ENCODE assay signal across 15 cellular contexts in genomic region chr12:89339531-89339930, GRCh38. TPM values are rescaled to one million over a fixed set of nuclear protein-coding genes. Genes with fewer than 3 reads are reported as not detected.
A peak's percentile ranks its signal among the peaks of the same experiment; 100 is the strongest.
DNase-seq lines count a peak whose midpoint lies in the region; ATAC-seq and TF ChIP-seq lines count a peak whose summit lies in the region.
"Had no signal": no experiment of that assay in that cellular context is flagged by ENCODE, and none has a peak within 500 bp of the region (broad histone marks: within the 10 kb centered on the region; RNA-seq: fewer than 3 reads in every experiment).

No MANE protein-coding gene starts in this region.

- DNase-seq in left ventricle myocardium superior = no peak
- no peak for DNase-seq in cardiac septum (ENCODE audit: low spot score)
- no peak for DNase-seq in activated T-helper 2 cell treated with anti-CD3 and anti-CD28 coated beads, Interferon-gamma antibody, Interleukin-2, Interleukin-4, amounts not matched to agents 10 μg/mL and 5 μg/mL and 100 μg/mL, durations not matched to agents 14 hours and 24 hours and 36 hours (ENCODE audit: low spot score)
- DNase-seq in upper lobe of left lung = no peak
- no peak for DNase-seq in GM20000 (ENCODE audit: low spot score)
- DNase-seq in foreskin fibroblast = no peak
- DNase-seq: C1 segment of cervical spinal cord; Calu3; CD4-positive, alpha-beta T cell; DMS 273 treated with DMSO at 0.1 percent for 48 hours; H7 had no signal

- no peak overlapping the region for H3K4me3 Mint-ChIP-seq in activated T-helper 2 cell treated with anti-CD3 and anti-CD28 coated beads, Interferon-gamma antibody, Interleukin-2, Interleukin-4, amounts not matched to agents 10 μg/mL and 5 μg/mL and 100 μg/mL, durations not matched to agents 14 hours and 24 hours and 36 hours (ENCODE audit: low read depth)
- H3K4me3 Mint-ChIP-seq: B cell; CD4-positive, alpha-beta T cell; GM23338 had no signal

- no peak overlapping the region for H3K4me2 ChIP-seq in parathyroid adenoma (ENCODE audit: low read length)
- H3K4me2 ChIP-seq: GM23338 had no signal

- H3K36me3 ChIP-seq in parathyroid adenoma (ENCODE audit: control insufficient read depth, insufficient read depth, low read length) (no peaks in the 10 kb centered on the region), upper lobe of left lung (no peaks in the 10 kb centered on the region)

- no peak overlapping the region for H3K4me3 ChIP-seq in parathyroid adenoma (ENCODE audit: low read depth, low read length)
- no peak overlapping the region for H3K4me3 ChIP-seq in upper lobe of left lung
- no peak overlapping the region for H3K4me3 ChIP-seq in foreskin fibroblast (ENCODE audit: low read depth in 1 of 2, low read length in 2 of 2)
- H3K4me3 ChIP-seq: GM23338 had no signal

- no peaks in the 10 kb centered on the region for H3K9me3 ChIP-seq in parathyroid adenoma (ENCODE audit: control insufficient read depth, low read length)
- no peaks in the 10 kb centered on the region for H3K9me3 ChIP-seq in upper lobe of left lung

- TF ChIP-seq EP300 in upper lobe of left lung (IDR thresholded peaks at IDR 0.05) = peak; percentile 31 to 86 (median 71)

- TF ChIP-seq CTCF in parathyroid adenoma (IDR thresholded peaks at IDR 0.05) = no peak
- TF ChIP-seq CTCF in upper lobe of left lung (IDR thresholded peaks at IDR 0.05) = no peak
- no peak for TF ChIP-seq CTCF in GM20000 (IDR thresholded peaks at IDR 0.05; ENCODE audit: extremely low read depth, missing control alignments)
- TF ChIP-seq CTCF in foreskin fibroblast (IDR thresholded peaks at IDR 0.05; ENCODE audit: low read depth, low read length) = no peak

- H3K4me1 Mint-ChIP-seq in activated T-helper 2 cell treated with anti-CD3 and anti-CD28 coated beads, Interferon-gamma antibody, Interleukin-2, Interleukin-4, amounts not matched to agents 10 μg/mL and 5 μg/mL and 100 μg/mL, durations not matched to agents 14 hours and 24 hours and 36 hours (ENCODE audit: low read depth) = peaks cover 54% of the 10 kb centered on the region

- no peak overlapping the region for H2AFZ ChIP-seq in parathyroid adenoma
- H2AFZ ChIP-seq: GM23338 had no signal

- peak overlapping the region; percentile 29 for H3K27ac ChIP-seq in parathyroid adenoma
- peak overlapping the region in 3 of 4 donors; percentile 5 to 65 (median 38) for H3K27ac ChIP-seq in upper lobe of left lung

- intact Hi-C loops in left ventricle myocardium superior (cut with micrococcal nuclease) (no loop called here), cardiac septum (cut with DNase I) (no loop called here)
- intact Hi-C loops in activated T-helper 2 cell treated with anti-CD3 and anti-CD28 coated beads, Interferon-gamma antibody, Interleukin-2, Interleukin-4, amounts not matched to agents 10 μg/mL and 5 μg/mL and 100 μg/mL, durations not matched to agents 14 hours and 24 hours and 36 hours (cut with micrococcal nuclease) = no loop called here

- H3K27me3 Mint-ChIP-seq in activated T-helper 2 cell treated with anti-CD3 and anti-CD28 coated beads, Interferon-gamma antibody, Interleukin-2, Interleukin-4, amounts not matched to agents 10 μg/mL and 5 μg/mL and 100 μg/mL, durations not matched to agents 14 hours and 24 hours and 36 hours (ENCODE audit: low read depth) = no peaks in the 10 kb centered on the region
- H3K27me3 Mint-ChIP-seq: B cell; CD4-positive, alpha-beta T cell had no signal

- H3K4me1 ChIP-seq in parathyroid adenoma (peaks cover 15% of the 10 kb centered on the region), upper lobe of left lung (peaks cover 16 to 23% (median 19%) of the 10 kb centered on the region in 4 donors)

- peak overlapping the region; percentile 8 for H3K27ac Mint-ChIP-seq in activated T-helper 2 cell treated with anti-CD3 and anti-CD28 coated beads, Interferon-gamma antibody, Interleukin-2, Interleukin-4, amounts not matched to agents 10 μg/mL and 5 μg/mL and 100 μg/mL, durations not matched to agents 14 hours and 24 hours and 36 hours
- H3K27ac Mint-ChIP-seq: B cell; CD4-positive, alpha-beta T cell; GM23338 had no signal

- TF ChIP-seq POLR2A in upper lobe of left lung (IDR thresholded peaks at IDR 0.05) = no peak

- H3K36me3 Mint-ChIP-seq in activated T-helper 2 cell treated with anti-CD3 and anti-CD28 coated beads, Interferon-gamma antibody, Interleukin-2, Interleukin-4, amounts not matched to agents 10 μg/mL and 5 μg/mL and 100 μg/mL, durations not matched to agents 14 hours and 24 hours and 36 hours (ENCODE audit: low read depth) = peaks cover 32% of the 10 kb centered on the region

- H3K9ac ChIP-seq in parathyroid adenoma = no peak overlapping the region

- H3K79me2 ChIP-seq in parathyroid adenoma = peaks cover 1% of the 10 kb centered on the region

- H3K27me3 ChIP-seq in parathyroid adenoma (ENCODE audit: control insufficient read depth, insufficient read depth, low read length) (no peaks in the 10 kb centered on the region), upper lobe of left lung (no peaks in the 10 kb centered on the region)

- peaks cover 11% of the 10 kb centered on the region for H3K9me3 Mint-ChIP-seq in activated T-helper 2 cell treated with anti-CD3 and anti-CD28 coated beads, Interferon-gamma antibody, Interleukin-2, Interleukin-4, amounts not matched to agents 10 μg/mL and 5 μg/mL and 100 μg/mL, durations not matched to agents 14 hours and 24 hours and 36 hours
- H3K9me3 Mint-ChIP-seq: CD4-positive, alpha-beta T cell; GM23338 had no signal

- WGBS in upper lobe of left lung, 2 donors = 71 to 76% methylated on average over 10 of the region's 10 CpGs

- ATAC-seq in left ventricle myocardium superior (peak; percentile 58), upper lobe of left lung (ENCODE audit: low FRiP score in 2 of 2) (no peak), HG02973 (IDR thresholded peaks at IDR 0.05; ENCODE audit: unreplicated experiment) (no peak)
- ATAC-seq: GM23338 had no signal

RNA-seq across cellular contexts. Expression of gene DUSP6, which starts 12.8 kb away (rescaled TPM):
- total RNA-seq in left ventricle myocardium superior = 23.0 TPM
- 28.9 TPM for total RNA-seq in cardiac septum
- 75.7 and 82.0 TPM in 2 replicates for total RNA-seq in activated T-helper 2 cell treated with anti-CD3 and anti-CD28 coated beads, Interferon-gamma antibody, Interleukin-2, Interleukin-4, amounts not matched to agents 10 μg/mL and 5 μg/mL and 100 μg/mL, durations not matched to agents 14 hours and 24 hours and 36 hours
- 100 to 1,000 TPM in 2 of 6 donors, 10 to 100 TPM in 4; 18.4 to 236 (median 86.0) TPM for total RNA-seq in upper lobe of left lung
